27 cellular contexts compared by ENCODE assay signal in the genomic region with DNA sequence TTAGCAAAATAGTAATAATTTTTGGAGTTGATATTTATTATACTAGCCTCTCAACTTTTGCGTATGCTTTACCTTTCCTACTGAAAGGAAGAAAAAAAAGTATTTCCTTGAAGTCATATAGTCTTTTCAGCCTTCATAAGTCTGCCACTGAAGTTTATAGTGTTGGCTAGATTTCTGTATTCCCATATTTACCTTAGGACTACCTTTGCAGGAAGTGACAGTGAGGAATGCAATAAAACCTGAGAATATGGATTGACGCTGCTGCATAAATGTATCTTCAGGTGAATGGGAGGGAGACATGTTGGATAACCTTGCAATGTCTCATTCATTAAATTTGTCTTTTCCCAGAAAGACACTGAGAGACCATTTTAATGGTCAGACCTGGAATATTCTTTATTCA. TPM values are rescaled to one million over a fixed set of nuclear protein-coding genes. Genes with fewer than 3 reads are reported as not detected.
"Had no signal": no experiment of that assay in that cellular context is flagged by ENCODE, and none has a peak within 500 bp of the region (broad histone marks: within the 10 kb centered on the region; RNA-seq: fewer than 3 reads in every experiment).

No MANE protein-coding gene starts in this region.

- H3K4me3 ChIP-seq: stomach, suprapubic skin, testis, thoracic aorta, thyroid gland, tibial artery, tibial nerve, transverse colon, upper lobe of left lung, upper lobe of right lung, uterus, vagina had no signal

- H3K9me3 ChIP-seq: stomach, suprapubic skin, testis, thoracic aorta, thyroid gland, tibial artery, tibial nerve, transverse colon, upper lobe of left lung, upper lobe of right lung, uterus, vagina had no signal

- H3K4me1 ChIP-seq: suprapubic skin, testis, thyroid gland, tibial artery, tibial nerve, transverse colon, upper lobe of left lung, upper lobe of right lung, uterus, vagina had no signal

- H3K27ac ChIP-seq: stomach, suprapubic skin, testis, thoracic aorta, thyroid gland, tibial artery, tibial nerve, transverse colon, upper lobe of left lung, upper lobe of right lung, uterus, vagina had no signal

- H3K36me3 ChIP-seq: stomach, suprapubic skin, thoracic aorta, thyroid gland, tibial artery, tibial nerve, transverse colon, upper lobe of left lung, upper lobe of right lung, uterus, vagina had no signal

- DNase-seq: stimulated activated CD4-positive, alpha-beta T cell treated with anti-CD3 and anti-CD28 coated beads, Interleukin-2, amount 100 ng/mL, for 48 hours; stimulated activated CD4-positive, alpha-beta T cell treated with anti-CD3 and anti-CD28 coated beads, Interleukin-4, amount 100 ng/mL, for 1 hour; stimulated activated CD4-positive, alpha-beta T cell treated with anti-CD3 and anti-CD28 coated beads, Interleukin-4, amount 100 ng/mL, for 24 hours; stimulated activated CD4-positive, alpha-beta T cell treated with anti-CD3 and anti-CD28 coated beads, Interleukin-4, amount 100 ng/mL, for 4 hours; stimulated activated CD8-positive, alpha-beta memory T cell treated with anti-CD3 and anti-CD28 coated beads, Interleukin-4, amount 100 ng/mL, for 48 hours; stimulated activated naive B cell treated with anti-CD40 and anti-IgM and Interleukin-4, amounts not matched to agents 10 μg/mL and 1 μg/mL and 100 μg/mL, for 72 hours; stimulated activated naive CD4-positive, alpha-beta T cell; stimulated activated naive CD4-positive, alpha-beta T cell treated with Interleukin-2 at 50 U/mL for 16 hours; stimulated activated naive CD8-positive, alpha-beta T cell treated with anti-CD3 and anti-CD28 coated beads, Interleukin-15, amount 100 ng/mL, for 72 hours; stimulated activated naive CD8-positive, alpha-beta T cell treated with anti-CD3 and anti-CD28 coated beads, Interleukin-15, Interleukin-2, amounts not matched to agents 100 U/mL and 50 U/mL, for 24 hours; stomach; substantia nigra; testis; thyroid gland; tibial artery; transverse colon; trophoblast cell; upper lobe of left lung; upper lobe of right lung; uterus had no signal

- ATAC-seq: stimulated activated effector memory CD8-positive, alpha-beta T cell treated with anti-CD3 and anti-CD28 coated beads, Interleukin-12 subunit alpha, Interleukin-12 subunit beta, amount 100 ng/mL, for 72 hours; stimulated activated memory B cell treated with anti-CD40 and anti-IgM and Interleukin-4, amounts not matched to agents 10 μg/mL and 1 μg/mL and 100 μg/mL, for 72 hours; stimulated activated naive B cell treated with anti-CD40 and anti-IgM and Interleukin-4, amounts not matched to agents 10 μg/mL and 1 μg/mL and 100 μg/mL, for 72 hours; stimulated activated naive CD8-positive, alpha-beta T cell treated with anti-CD3 and anti-CD28 coated beads, Interleukin-15, amount 100 ng/mL, for 72 hours; stimulated activated naive CD8-positive, alpha-beta T cell treated with anti-CD3 and anti-CD28 coated beads, Interleukin-15, Interleukin-2, amounts not matched to agents 100 U/mL and 50 U/mL, for 24 hours; upper lobe of right lung had no signal

- H3K27me3 ChIP-seq: stomach, suprapubic skin, testis, thyroid gland, tibial artery, tibial nerve, transverse colon, upper lobe of left lung, upper lobe of right lung, uterus, vagina had no signal

RNA-seq across cellular contexts. Expression of a gene that starts 6.6 kb away (rescaled TPM):
- total RNA-seq: subcutaneous adipose tissue, suprapubic skin, thyroid gland, transverse colon, upper lobe of left lung, upper lobe of right lung had no signal
